In the genomic region with DNA sequence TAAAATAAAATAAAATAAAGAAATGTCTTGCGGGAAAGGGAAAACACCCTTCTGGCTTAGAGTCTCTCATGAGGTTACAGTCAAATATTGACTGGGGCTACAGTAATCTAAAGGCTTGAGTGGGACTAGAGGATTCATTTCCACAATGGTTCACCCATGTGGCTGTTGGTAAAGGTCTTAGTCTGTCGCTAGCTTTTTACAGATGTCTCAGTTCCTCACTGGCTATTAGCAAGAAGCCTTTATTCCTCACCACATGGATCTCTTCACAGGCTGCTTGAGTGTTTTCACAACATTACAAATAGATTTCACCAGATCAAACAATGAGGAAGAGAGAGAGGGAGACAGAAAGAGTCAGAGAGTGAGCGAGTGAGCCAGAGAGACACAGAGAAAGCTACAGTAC, we compare ENCODE assay signal across 1 cellular context.
TF ChIP-seq lines count a peak whose summit lies in the region.

No MANE protein-coding gene starts in this region.

TF ChIP-seq in SK-N-SH, 30 proteins besides CTCF, POLR2A, EP300 and RAD21 (continued from another document):
- TF ChIP-seq, protein P1, sequence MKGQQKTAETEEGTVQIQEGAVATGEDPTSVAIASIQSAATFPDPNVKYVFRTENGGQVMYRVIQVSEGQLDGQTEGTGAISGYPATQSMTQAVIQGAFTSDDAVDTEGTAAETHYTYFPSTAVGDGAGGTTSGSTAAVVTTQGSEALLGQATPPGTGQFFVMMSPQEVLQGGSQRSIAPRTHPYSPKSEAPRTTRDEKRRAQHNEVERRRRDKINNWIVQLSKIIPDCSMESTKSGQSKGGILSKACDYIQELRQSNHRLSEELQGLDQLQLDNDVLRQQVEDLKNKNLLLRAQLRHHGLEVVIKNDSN (IDR thresholded peaks at IDR 0.05; ENCODE audit: borderline replicate concordance, low read depth): no peak
- TF ChIP-seq, protein P2, sequence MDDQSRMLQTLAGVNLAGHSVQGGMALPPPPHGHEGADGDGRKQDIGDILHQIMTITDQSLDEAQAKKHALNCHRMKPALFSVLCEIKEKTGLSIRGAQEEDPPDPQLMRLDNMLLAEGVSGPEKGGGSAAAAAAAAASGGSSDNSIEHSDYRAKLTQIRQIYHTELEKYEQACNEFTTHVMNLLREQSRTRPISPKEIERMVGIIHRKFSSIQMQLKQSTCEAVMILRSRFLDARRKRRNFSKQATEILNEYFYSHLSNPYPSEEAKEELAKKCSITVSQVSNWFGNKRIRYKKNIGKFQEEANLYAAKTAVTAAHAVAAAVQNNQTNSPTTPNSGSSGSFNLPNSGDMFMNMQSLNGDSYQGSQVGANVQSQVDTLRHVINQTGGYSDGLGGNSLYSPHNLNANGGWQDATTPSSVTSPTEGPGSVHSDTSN (IDR thresholded peaks at IDR 0.05): no peak
- TF ChIP-seq MEF2A (IDR thresholded peaks at IDR 0.05; ENCODE audit: borderline replicate concordance, low read depth) (no peak), RFX5 (IDR thresholded peaks at IDR 0.05; ENCODE audit: low read length) (no peak), SIN3A (IDR thresholded peaks at IDR 0.05; ENCODE audit: borderline replicate concordance, low read depth, low read length) (no peak)
TF ChIP-seq in SK-N-SH: peak in this region for 0.
